Comparison of ENCODE assay signal across 10 cellular contexts in genomic region chr9:110578896-110579752, GRCh38. TPM values are rescaled to one million over a fixed set of nuclear protein-coding genes. Genes with fewer than 3 reads are reported as not detected.
DNase-seq lines count a peak whose midpoint lies in the region; ATAC-seq and TF ChIP-seq lines count a peak whose summit lies in the region.
"Had no signal": no experiment of that assay in that cellular context is flagged by ENCODE, and none has a peak within 500 bp of the region (broad histone marks: within the 10 kb centered on the region; RNA-seq: fewer than 3 reads in every experiment).

Gene SVEP1, minus strand, starts transcription at chr9:110579741. Its CDS starts 198 bp downstream, at chr9:110579543.

- ATAC-seq in left ventricle myocardium superior (peak; percentile 82), HG03039 (IDR thresholded peaks at IDR 0.05; ENCODE audit: unreplicated experiment) (no peak), HG03108 (IDR thresholded peaks at IDR 0.05; ENCODE audit: unreplicated experiment) (no peak)

- H3K9me3 ChIP-seq in ascending aorta: no peaks in the 10 kb centered on the region

- intact Hi-C loops in ascending aorta (cut with DNase I) (loop anchor here (2.0 to 5.0 kb wide), 2 partner anchors 24 to 43 kb away; no protein-coding TSS in a partner anchor), left ventricle myocardium superior (cut with micrococcal nuclease) (no loop called here), posterior cingulate gyrus (cut with DNase I) (loop anchor here (5.0 kb wide), 1 partner anchor 322 kb away; the partner anchor contains the start of gene TXN)

- no peaks in the 10 kb centered on the region for H3K27me3 ChIP-seq in ascending aorta

- peaks cover 0 to 2% of the 10 kb centered on the region in 2 donors for H3K4me1 ChIP-seq in ascending aorta

- H3K4me3 ChIP-seq in ascending aorta: peak within 1 kb of the TSS; percentile 74 to 96

- no peak for TF ChIP-seq CTCF in ascending aorta (IDR thresholded peaks at IDR 0.05)

- no peaks in the 10 kb centered on the region for H3K36me3 ChIP-seq in ascending aorta

- peak within 1 kb of the TSS; percentile 80 to 84 for H3K27ac ChIP-seq in ascending aorta

- DNase-seq in NCI-H1417 (lab: John Stamatoyannopoulos, UW) (peak; percentile 3 to 83 (median 81)), NCI-H1417 treated with DMSO at 0.1 percent for 48 hours (lab: John Stamatoyannopoulos, UW) (no peak), ascending aorta (ENCODE audit: low spot score in 2 of 2) (peak in 1 of 2 donors; percentile 74), left ventricle myocardium superior (peak; percentile 71), posterior cingulate gyrus (peak; percentile 40 to 95 (median 59))
- DNase-seq in central memory CD4-positive, alpha-beta T cell: no peak

RNA-seq across cellular contexts. Expression of gene SVEP1, which starts in this region (rescaled TPM):
- total RNA-seq in ascending aorta (41.8 TPM), left ventricle myocardium superior (5.7 TPM)
- total RNA-seq: B cell, SK-MEL-5 had no signal

Comparison
In these comparisons a context has a peak if more than half of its experiments do, and no peak if none do; other contexts are left out.
1. DNase-seq: peak in NCI-H1417 (3 of 3), left ventricle myocardium superior (single experiment) and posterior cingulate gyrus (10 of 10); none in NCI-H1417 treated with DMSO at 0.1 percent for 48 hours (single experiment) and central memory CD4-positive, alpha-beta T cell (single experiment).